ENCODE assay signal across 15 cellular contexts in genomic region chr7:44284881-44285541, GRCh38. TPM values are rescaled to one million over a fixed set of nuclear protein-coding genes. Genes with fewer than 3 reads are reported as not detected.
DNase-seq lines count a peak whose midpoint lies in the region; ATAC-seq, FAIRE-seq and TF ChIP-seq lines count a peak whose summit lies in the region.
"Had no signal": no experiment of that assay in that cellular context is flagged by ENCODE, and none has a peak within 500 bp of the region (broad histone marks: within the 10 kb centered on the region; RNA-seq: fewer than 3 reads in every experiment).

No MANE protein-coding gene starts in this region.

- FAIRE-seq in kidney (lab: Jason Lieb, UNC) (no peak), D721Med (lab: Jason Lieb, UNC) (no peak)

- H3K27me3 ChIP-seq in adrenal gland (no peaks in the 10 kb centered on the region), skeletal muscle tissue (ENCODE audit: control insufficient read depth in 3 of 3, insufficient read depth in 3 of 3, low read length in 3 of 3) (no peaks in the 10 kb centered on the region), esophagus squamous epithelium (no peaks in the 10 kb centered on the region)
- H3K27me3 ChIP-seq: body of pancreas had no signal

- H3K36me3 ChIP-seq in HEK293 (ENCODE audit: control insufficient read depth in 2 of 2, insufficient read depth in 1 of 2, low read length in 2 of 2) (no peaks in the 10 kb centered on the region), adrenal gland (replicated peaks in 1 of 2) (no peaks in the 10 kb centered on the region), kidney (ENCODE audit: control insufficient read depth in 1 of 2, insufficient read depth in 2 of 2, low read length in 2 of 2) (no peaks in the 10 kb centered on the region), skeletal muscle tissue (ENCODE audit: control insufficient read depth in 3 of 3, insufficient read depth in 3 of 3, low read length in 3 of 3) (no peaks in the 10 kb centered on the region), esophagus squamous epithelium (no peaks in the 10 kb centered on the region)

- no peak for TF ChIP-seq CTCF in HEK293 (tag by site-specific recombination; IDR thresholded peaks at IDR 0.05)
- TF ChIP-seq CTCF in adrenal gland (IDR thresholded peaks at IDR 0.05) = no peak
- TF ChIP-seq CTCF in kidney (IDR thresholded peaks at IDR 0.05; ENCODE audit: borderline replicate concordance, extremely low read depth, insufficient read depth) = no peak
- TF ChIP-seq CTCF in D721Med (IDR thresholded peaks at IDR 0.05; ENCODE audit: insufficient read depth, missing control alignments) = no peak
- no peak for TF ChIP-seq CTCF in esophagus squamous epithelium (IDR thresholded peaks at IDR 0.05)

- DNase-seq in adrenal gland (peak in 5 of 7 donors; percentile 5 to 49 (median 10)), kidney (peak; percentile 59), D721Med (ENCODE audit: insufficient read length, low spot score) (no peak), esophagus squamous epithelium (lab: John Stamatoyannopoulos, UW) (no peak)
- DNase-seq: activated CD4-positive, alpha-beta T cell treated with anti-CD3 and anti-CD28 coated beads, Interleukin-2, amount 10 ng/mL, durations not matched to agents 24 days and 14 days; effector CD4-positive, alpha-beta T cell; NCI-H146; NCI-H526 had no signal

- H3K4me1 ChIP-seq in HEK293 (ENCODE audit: control insufficient read depth, insufficient read depth, low read length) (no peaks in the 10 kb centered on the region), adrenal gland (replicated peaks in 1 of 2) (no peaks in the 10 kb centered on the region), kidney (ENCODE audit: control insufficient read depth in 1 of 2, insufficient read depth in 1 of 2, low read depth in 1 of 2, low read length in 2 of 2) (no peaks in the 10 kb centered on the region), skeletal muscle tissue (ENCODE audit: control insufficient read depth in 3 of 3, insufficient read depth in 3 of 3, low read length in 3 of 3) (peaks cover 48 to 78% (median 75%) of the 10 kb centered on the region in 3 donors), esophagus squamous epithelium (no peaks in the 10 kb centered on the region)
- H3K4me1 ChIP-seq: body of pancreas had no signal

- POLR2A ChIA-PET in HEK293 (lab: Yijun Ruan, JAX) = no interaction called here

- H3K27ac ChIP-seq in HEK293 (ENCODE audit: extremely low read depth, low read depth, low read length) (no peak overlapping the region), adrenal gland (no peak overlapping the region), kidney (ENCODE audit: low read depth in 2 of 2, low read length in 2 of 2) (no peak overlapping the region), skeletal muscle tissue (ENCODE audit: low read depth, low read length) (peak overlapping the region; percentile 91), esophagus squamous epithelium (no peak overlapping the region)
- H3K27ac ChIP-seq: body of pancreas, C4-2B, HL-60 had no signal

- intact Hi-C loops in adrenal gland (cut with DNase I) = no loop called here
- intact Hi-C loops in kidney (cut with DNase I) = no loop called here
- intact Hi-C loops in esophagus squamous epithelium (cut with DNase I) = no loop called here

- TF ChIP-seq POLR2A in adrenal gland (IDR thresholded peaks at IDR 0.05) (no peak), esophagus squamous epithelium (IDR thresholded peaks at IDR 0.05) (no peak)

- CTCF ChIA-PET in HEK293 (lab: Yijun Ruan, JAX) = no interaction called here

- H3K4me3 ChIP-seq in HEK293 (ENCODE audit: low read depth, low read length) (no peak overlapping the region), adrenal gland (no peak overlapping the region), kidney (ENCODE audit: low read length in 2 of 2) (no peak overlapping the region), skeletal muscle tissue (ENCODE audit: low read length in 3 of 3) (no peak overlapping the region), esophagus squamous epithelium (no peak overlapping the region)
- H3K4me3 ChIP-seq: body of pancreas had no signal

- WGBS in adrenal gland, 4 donors = 85 to 95% (median 90%) methylated on average over 16 of the region's 16 CpGs
- WGBS in esophagus squamous epithelium, 2 donors = 86 to 88% methylated on average over 14 to 16 of the region's 16 CpGs

- no peak overlapping the region for H3K9ac ChIP-seq in kidney (ENCODE audit: low read length in 2 of 2)
- no peak overlapping the region for H3K9ac ChIP-seq in skeletal muscle tissue (ENCODE audit: low read depth in 1 of 3, low read length in 3 of 3)

- no peak for ATAC-seq in HG02981 (IDR thresholded peaks at IDR 0.05; ENCODE audit: unreplicated experiment)
- ATAC-seq: body of pancreas, HCT116 had no signal

- H3K9me3 ChIP-seq in HEK293 (ENCODE audit: control insufficient read depth, insufficient read depth, low read depth, low read length) (no peaks in the 10 kb centered on the region), adrenal gland (replicated peaks in 1 of 3) (no peaks in the 10 kb centered on the region), kidney (ENCODE audit: control insufficient read depth in 1 of 2, low read length in 2 of 2) (no peaks in the 10 kb centered on the region), skeletal muscle tissue (ENCODE audit: control insufficient read depth in 3 of 3, low read length in 3 of 3) (no peaks in the 10 kb centered on the region), esophagus squamous epithelium (no peaks in the 10 kb centered on the region)
- H3K9me3 ChIP-seq: body of pancreas had no signal

TF ChIP-seq in HEK293, 187 proteins besides CTCF, POLR2A, EP300 and RAD21:
- TF ChIP-seq REST (tag by site-specific recombination; IDR thresholded peaks at IDR 0.05) = peak; percentile 73
- TF ChIP-seq ZNF624 (tag by site-specific recombination; IDR thresholded peaks at IDR 0.05) = no peak

RNA-seq across cellular contexts. Expression of gene CAMK2B, which starts 40.4 kb away (rescaled TPM):
- total RNA-seq in adrenal gland (1 to 10 TPM in 4 of 8 donors, under 1 TPM in 2, not detected in 2; 0.25 to 9.2 (median 3.4) TPM), kidney (1.1 TPM), skeletal muscle tissue (4.7 TPM), esophagus squamous epithelium (under 1 TPM; 0.26 to 0.95 (median 0.69) TPM)
- polyA plus RNA-seq in adrenal gland (10 to 100 TPM in 2 of 3 donors, 1 to 10 TPM in 1; 8.1 to 82.3 (median 12.1) TPM), kidney (ENCODE audit: insufficient read depth, low read depth, low replicate concordance) (3.2 TPM)

Comparison
In these comparisons a context has a peak if more than half of its experiments do, and no peak if none do; other contexts are left out.
1. DNase-seq: peak in adrenal gland (5 of 7) and kidney (single experiment); none in D721Med (single experiment) and esophagus squamous epithelium (single experiment).